ENCODE assay signal across 23 cellular contexts in the genomic region with DNA sequence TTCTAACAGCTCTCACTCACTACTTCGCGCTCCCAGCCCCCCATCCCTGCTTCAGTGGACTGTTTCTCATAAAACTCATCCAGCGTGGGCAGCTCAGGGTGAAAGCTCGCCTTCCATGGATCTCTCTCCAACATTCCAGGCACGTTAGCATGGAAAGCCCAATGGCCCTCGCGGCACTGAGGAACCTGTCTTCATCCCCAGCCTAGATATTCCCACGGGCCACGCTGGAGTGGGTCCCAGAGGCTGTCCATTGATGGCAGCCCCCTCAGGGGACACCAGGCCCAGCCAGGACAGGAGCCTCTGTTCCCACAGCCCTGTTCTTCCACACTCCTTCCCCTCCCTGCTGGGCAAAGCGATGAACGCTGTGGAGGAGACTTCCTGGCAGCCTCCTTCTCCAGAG.
"Had no signal": no experiment of that assay in that cellular context is flagged by ENCODE, and none has a peak within 500 bp of the region (broad histone marks: within the 10 kb centered on the region; RNA-seq: fewer than 3 reads in every experiment).

No MANE protein-coding gene starts in this region.

- H3K9me3 Mint-ChIP-seq: activated CD8-positive, alpha-beta T cell treated with anti-CD3 and anti-CD28 coated beads for 36 hours; activated T-cell treated with anti-CD3 and anti-CD28 coated beads, Interleukin-2, amount 50 U/mL, for 4 hours; activated T-helper 17 cell treated with anti-CD3 and anti-CD28 coated beads, Interleukin-2, amount 50 U/mL, for 72 hours; central memory CD8-positive, alpha-beta T cell; mesothelial cell of epicardium; naive B cell; nephron progenitor cell had no signal

- H3K4me1 ChIP-seq: foreskin keratinocyte, parathyroid adenoma had no signal

- DNase-seq: activated CD4-positive, alpha-beta T cell treated with anti-CD3 and anti-CD28 coated beads, Interleukin-2, amount 50 U/mL, for 1 hour; activated CD8-positive, alpha-beta T cell treated with anti-CD3 and anti-CD28 coated beads for 36 hours; activated gamma-delta T cell treated with Interleukin-2 at 50 U/mL for 16 hours; activated naive CD4-positive, alpha-beta T cell treated with anti-CD3 and anti-CD28 coated beads, Interleukin-2, amount 50 U/mL, for 16 hours; activated T-cell treated with anti-CD3 and anti-CD28 coated beads, Interleukin-2, amount 50 U/mL, for 4 hours; amniotic stem cell; cortex of kidney; foreskin keratinocyte; heart right ventricle; naive B cell; nephron progenitor cell; nucleus accumbens; right cardiac atrium; stimulated activated naive CD4-positive, alpha-beta T cell; T-helper 2 cell; trophoblast cell had no signal

- ATAC-seq: activated CD8-positive, alpha-beta T cell treated with anti-CD3 and anti-CD28 coated beads for 36 hours; activated T-cell treated with anti-CD3 and anti-CD28 coated beads, Interleukin-2, amount 50 U/mL, for 4 hours; activated T-helper 17 cell treated with anti-CD3 and anti-CD28 coated beads, Interleukin-2, amount 50 U/mL, for 72 hours; foreskin keratinocyte; heart right ventricle; right cardiac atrium; WTC11 had no signal

- H2AFZ ChIP-seq: parathyroid adenoma had no signal

- H3K27ac ChIP-seq: foreskin keratinocyte, parathyroid adenoma had no signal

- FAIRE-seq: endothelial cell of umbilical vein, urothelium cell line had no signal

- H3K27me3 Mint-ChIP-seq: activated CD8-positive, alpha-beta T cell treated with anti-CD3 and anti-CD28 coated beads for 36 hours had no signal

- H3K9ac ChIP-seq: parathyroid adenoma had no signal

- H3K36me3 Mint-ChIP-seq: mesothelial cell of epicardium, naive B cell had no signal

- H3K27me3 ChIP-seq: heart right ventricle had no signal

- H3K4me3 ChIP-seq: heart right ventricle had no signal

- H3K27ac Mint-ChIP-seq: activated CD8-positive, alpha-beta T cell treated with anti-CD3 and anti-CD28 coated beads for 36 hours; activated T-helper 17 cell treated with anti-CD3 and anti-CD28 coated beads, Interleukin-2, amount 50 U/mL, for 72 hours; mesothelial cell of epicardium; nephron progenitor cell; WTC11 had no signal

- H3K4me3 Mint-ChIP-seq: activated CD8-positive, alpha-beta T cell treated with anti-CD3 and anti-CD28 coated beads for 36 hours; activated T-cell treated with anti-CD3 and anti-CD28 coated beads, Interleukin-2, amount 50 U/mL, for 4 hours; activated T-helper 17 cell treated with anti-CD3 and anti-CD28 coated beads, Interleukin-2, amount 50 U/mL, for 72 hours; central memory CD8-positive, alpha-beta T cell; mesothelial cell of epicardium; naive B cell; nephron progenitor cell; WTC11 had no signal

- H3K9me3 ChIP-seq: heart right ventricle had no signal

- H3K4me1 Mint-ChIP-seq: activated T-helper 17 cell treated with anti-CD3 and anti-CD28 coated beads, Interleukin-2, amount 50 U/mL, for 72 hours; central memory CD8-positive, alpha-beta T cell; mesothelial cell of epicardium; naive B cell had no signal

- H3K79me2 ChIP-seq: parathyroid adenoma had no signal
